ENCODE assay signal across 10 cellular contexts in the genomic region with DNA sequence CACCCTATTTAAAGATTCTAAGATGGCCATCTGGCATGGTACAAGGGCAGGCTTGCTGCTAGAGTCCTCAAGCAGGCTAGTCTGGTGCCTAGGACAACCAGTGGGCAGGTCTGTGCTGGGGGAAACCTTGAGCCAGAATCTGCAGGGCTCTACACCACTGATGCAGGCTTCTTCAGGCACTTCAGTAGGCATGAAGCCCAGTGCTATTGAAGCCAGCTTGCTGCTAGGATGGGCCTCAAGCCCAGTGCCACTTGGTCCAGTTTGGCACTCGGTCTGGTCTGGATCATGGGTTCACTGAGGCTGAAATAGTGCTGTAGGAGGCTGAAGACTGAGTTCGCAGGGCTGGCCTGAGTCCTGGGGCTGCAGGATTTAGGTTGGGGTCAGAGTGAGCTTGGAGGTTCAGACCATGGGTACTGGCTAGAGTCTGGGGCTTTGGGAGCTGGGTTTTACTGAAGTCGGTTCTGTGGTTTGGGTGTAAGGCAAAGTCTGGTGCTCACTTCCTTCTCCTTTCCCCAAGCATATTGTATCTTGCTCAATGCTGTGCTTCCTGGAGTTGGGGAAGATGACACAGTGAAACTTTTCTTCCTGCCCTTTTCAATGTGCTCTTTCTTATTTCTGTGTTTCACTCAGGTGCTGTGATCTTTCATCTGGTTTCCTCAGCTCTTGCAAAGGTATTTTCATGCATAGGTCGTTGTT. TPM values are rescaled to one million over a fixed set of nuclear protein-coding genes. Genes with fewer than 3 reads are reported as not detected.
A peak's percentile ranks its signal among the peaks of the same experiment; 100 is the strongest.
DNase-seq lines count a peak whose midpoint lies in the region; ATAC-seq and TF ChIP-seq lines count a peak whose summit lies in the region.
"Had no signal": no experiment of that assay in that cellular context is flagged by ENCODE, and none has a peak within 500 bp of the region (broad histone marks: within the 10 kb centered on the region; RNA-seq: fewer than 3 reads in every experiment).

No MANE protein-coding gene starts in this region.

- ATAC-seq in left cardiac atrium: peak; percentile 61 to 73
- no peak for ATAC-seq in gastroesophageal sphincter

- H3K4me3 ChIP-seq in dorsolateral prefrontal cortex (no peak overlapping the region), gastroesophageal sphincter (no peak overlapping the region)
- H3K4me3 ChIP-seq: MG63 had no signal

- no peaks in the 10 kb centered on the region for H3K27me3 Mint-ChIP-seq in activated T-cell treated with anti-CD3 and anti-CD28 coated beads, Interleukin-2, amount 50 U/mL, for 24 hours

- peaks cover 12% of the 10 kb centered on the region for H3K9me3 Mint-ChIP-seq in activated T-cell treated with anti-CD3 and anti-CD28 coated beads, Interleukin-2, amount 50 U/mL, for 24 hours

- no peak overlapping the region for H3K4me3 Mint-ChIP-seq in activated T-cell treated with anti-CD3 and anti-CD28 coated beads, Interleukin-2, amount 50 U/mL, for 24 hours

- intact Hi-C loops in left cardiac atrium (cut with DNase I): no loop called here
- intact Hi-C loops in dorsolateral prefrontal cortex (cut with DNase I): no loop called here

- no peaks in the 10 kb centered on the region for H3K4me1 ChIP-seq in gastroesophageal sphincter

- H3K36me3 ChIP-seq in gastroesophageal sphincter: peaks cover 0 to 87% of the 10 kb centered on the region in 2 donors

- WGBS in gastroesophageal sphincter (ENCODE audit: low coverage in 1 of 2), 2 donors: 51% methylated on average over 2 of the region's 4 CpGs; no CpG with 5 or more reads in 1 of the 2 donors

- H3K27ac ChIP-seq in substantia nigra (ENCODE audit: low read depth, low read length, poor library complexity, severe bottlenecking) (peak overlapping the region; percentile 11), dorsolateral prefrontal cortex (peak overlapping the region in 14 of 59 donors; percentile 6 to 59 (median 36)), gastroesophageal sphincter (no peak overlapping the region)
- H3K27ac ChIP-seq: RWPE1 had no signal

- H3K9me3 ChIP-seq in gastroesophageal sphincter: no peaks in the 10 kb centered on the region

- H3K27me3 ChIP-seq in dorsolateral prefrontal cortex (no peaks in the 10 kb centered on the region), gastroesophageal sphincter (no peaks in the 10 kb centered on the region)
- H3K27me3 ChIP-seq: MG63 had no signal

- H3K36me3 Mint-ChIP-seq in activated T-cell treated with anti-CD3 and anti-CD28 coated beads, Interleukin-2, amount 50 U/mL, for 24 hours (ENCODE audit: low read depth): peaks cover 93% of the 10 kb centered on the region

- TF ChIP-seq CTCF in dorsolateral prefrontal cortex (IDR thresholded peaks at IDR 0.05 in 54 of 56, conservative IDR thresholded peaks at IDR 0.05 in 2 of 56; ENCODE audit: low read depth in 1 of 56, partially characterized antibody in 56 of 56) (no peak), gastroesophageal sphincter (IDR thresholded peaks at IDR 0.05) (no peak)

- TF ChIP-seq EP300 in gastroesophageal sphincter (IDR thresholded peaks at IDR 0.05): no peak

- no peak for DNase-seq in activated T-cell treated with anti-CD3 and anti-CD28 coated beads, Interleukin-2, amount 50 U/mL, for 24 hours
- DNase-seq in activated T-cell treated with anti-CD3 and anti-CD28 coated beads, Interleukin-2, amount 50 U/mL, for 1 hour: no peak
- DNase-seq in SKM-1 treated with dmso at 0.1 percent for 144 hours (lab: John Stamatoyannopoulos, UW; ENCODE audit: unreplicated experiment) (peak; percentile 95), left cardiac atrium (no peak), substantia nigra (lab: John Stamatoyannopoulos, UW) (peak in 15 of 49 donors; percentile 0 to 34 (median 10)), NCI-H2196 (lab: John Stamatoyannopoulos, UW; ENCODE audit: unreplicated experiment) (no peak), dorsolateral prefrontal cortex (no peak)
- DNase-seq: MG63 had no signal

- peak overlapping the region; percentile 86 for H3K27ac Mint-ChIP-seq in activated T-cell treated with anti-CD3 and anti-CD28 coated beads, Interleukin-2, amount 50 U/mL, for 24 hours

- peaks cover 71% of the 10 kb centered on the region for H3K4me1 Mint-ChIP-seq in activated T-cell treated with anti-CD3 and anti-CD28 coated beads, Interleukin-2, amount 50 U/mL, for 24 hours (ENCODE audit: low read depth)

- TF ChIP-seq POLR2A in gastroesophageal sphincter (IDR thresholded peaks at IDR 0.05): no peak

RNA-seq across cellular contexts. Expression of gene SP100, which starts 41.2 kb away (rescaled TPM):
- total RNA-seq in left cardiac atrium (10 to 100 TPM; 53.1 to 72.8 TPM), dorsolateral prefrontal cortex (10 to 100 TPM in 116 of 120 experiments, 1 to 10 TPM in 4; 7.2 to 42.1 (median 19.4) TPM), gastroesophageal sphincter (100 to 1,000 TPM in 1 of 4 donors, 10 to 100 TPM in 3; 70.1 to 102 (median 92.5) TPM)
